In the genomic region with DNA sequence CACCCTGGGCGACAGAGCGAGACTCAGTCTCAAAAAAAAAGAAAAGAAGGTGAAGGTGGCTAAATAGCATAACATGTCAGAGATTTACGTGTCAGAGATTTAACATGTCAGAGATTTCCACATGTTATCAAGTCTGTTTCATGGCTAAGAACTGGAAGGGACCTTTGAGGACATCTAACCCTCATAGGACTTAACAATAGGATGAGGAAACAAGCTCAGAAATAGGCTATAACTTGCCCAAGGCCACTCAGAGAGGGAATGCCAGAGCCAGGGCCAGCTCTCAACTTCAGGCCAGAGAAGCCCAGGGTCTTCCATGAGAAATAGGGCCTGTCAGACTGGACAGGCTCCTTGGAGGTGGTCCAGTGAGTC, we compare ENCODE assay signal across 8 cellular contexts.
DNase-seq lines count a peak whose midpoint lies in the region; ATAC-seq, FAIRE-seq and TF ChIP-seq lines count a peak whose summit lies in the region.

No MANE protein-coding gene starts in this region.

- DNase-seq in GM06990 (ENCODE audit: extremely low read depth, insufficient read length) (no peak), HuH-7 (ENCODE audit: low spot score) (peak; percentile 31), NCI-H446 treated with DMSO at 0.1 percent for 48 hours (lab: John Stamatoyannopoulos, UW) (no peak), H54 (ENCODE audit: insufficient read length, low spot score) (no peak)

- no peak for TF ChIP-seq POLR2A in H54 (IDR thresholded peaks at IDR 0.05; ENCODE audit: low read depth, low read length)

- no peaks in the 10 kb centered on the region for H3K27me3 ChIP-seq in GM06990 (replicated peaks; ENCODE audit: control insufficient read depth, insufficient read depth, low read length)
- H3K27me3 ChIP-seq in muscle layer of duodenum (ENCODE audit: low read depth, low read length), result no peaks in the 10 kb centered on the region

- no peak for FAIRE-seq in H54 (lab: Jason Lieb, UNC)

- peak overlapping the region; percentile 77 for H3K27ac ChIP-seq in cingulate gyrus (ENCODE audit: low read depth, low read length)
- peak overlapping the region; percentile 89 for H3K27ac ChIP-seq in muscle layer of duodenum (ENCODE audit: low read length)

- H3K36me3 ChIP-seq in GM06990 (ENCODE audit: control insufficient read depth, insufficient read depth, low read length) (no peaks in the 10 kb centered on the region), muscle layer of duodenum (ENCODE audit: control insufficient read depth in 1 of 2, insufficient read depth in 2 of 2, low read length in 2 of 2) (no peaks in the 10 kb centered on the region)

- H3K4me3 ChIP-seq in GM06990 (replicated peaks; ENCODE audit: low read depth, low read length), result peak overlapping the region; percentile 57
- peak overlapping the region; percentile 70 for H3K4me3 ChIP-seq in muscle layer of duodenum (ENCODE audit: low read depth in 1 of 2, low read length in 2 of 2)

- TF ChIP-seq CTCF in GM06990 (IDR thresholded peaks at IDR 0.05; ENCODE audit: insufficient read depth, low read length, poor library complexity, severe bottlenecking), result no peak

- no peaks in the 10 kb centered on the region for H3K9me3 ChIP-seq in muscle layer of duodenum (ENCODE audit: control insufficient read depth in 1 of 2, low read length in 2 of 2)

- H3K4me1 ChIP-seq in muscle layer of duodenum (ENCODE audit: control insufficient read depth in 1 of 2, insufficient read depth in 2 of 2, low read length in 2 of 2), result peaks cover 3 to 5% of the 10 kb centered on the region in 2 donors

- ATAC-seq in HG03159 (IDR thresholded peaks at IDR 0.05; ENCODE audit: unreplicated experiment) (no peak), HG02759 (IDR thresholded peaks at IDR 0.05; ENCODE audit: unreplicated experiment) (no peak)
